ENCODE assay signal across 10 cellular contexts in the genomic region with DNA sequence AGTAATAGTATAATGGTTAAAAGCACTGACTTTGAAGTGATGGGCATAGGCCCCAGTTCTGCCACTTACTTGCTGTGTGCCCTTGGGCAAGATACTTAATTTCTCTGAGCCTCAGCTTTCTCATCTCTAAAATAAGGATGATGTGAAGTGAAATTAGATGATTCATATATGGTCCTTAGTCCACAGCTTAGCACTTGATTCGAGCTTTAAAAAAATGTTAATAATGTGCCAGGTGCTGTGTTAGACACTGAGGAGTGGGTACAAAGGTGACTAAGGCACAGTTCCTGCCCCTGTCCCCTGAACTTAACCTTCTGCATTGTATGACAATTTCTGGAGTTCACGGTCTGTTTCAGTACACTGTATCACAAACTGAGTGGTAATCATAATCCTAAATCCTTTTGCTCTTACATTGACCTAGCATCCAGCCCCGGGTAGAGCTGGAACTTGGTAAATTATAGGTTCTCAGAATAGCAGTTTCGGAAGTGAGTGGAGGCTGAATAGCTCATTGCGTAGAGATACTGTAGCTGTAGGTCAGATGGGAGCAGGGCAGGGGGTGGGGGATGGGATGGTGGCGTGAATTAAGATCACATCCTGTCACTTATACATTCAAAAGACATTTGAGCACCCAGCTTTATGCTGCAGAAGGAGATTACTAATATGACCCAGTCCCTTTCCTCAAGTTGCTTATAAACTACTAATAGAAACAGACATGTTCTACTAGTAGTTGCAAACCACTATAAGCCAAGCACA. TPM values are rescaled to one million over a fixed set of nuclear protein-coding genes. Genes with fewer than 3 reads are reported as not detected.
DNase-seq lines count a peak whose midpoint lies in the region; ATAC-seq and TF ChIP-seq lines count a peak whose summit lies in the region.
"Had no signal": no experiment of that assay in that cellular context is flagged by ENCODE, and none has a peak within 500 bp of the region (broad histone marks: within the 10 kb centered on the region; RNA-seq: fewer than 3 reads in every experiment).

No MANE protein-coding gene starts in this region.

- H3K9me3 Mint-ChIP-seq in CD8-positive, alpha-beta memory T cell = peaks cover 0 to 1% (median 0%) of the 10 kb centered on the region in 5 donors
- H3K9me3 Mint-ChIP-seq in natural killer cell = no peaks in the 10 kb centered on the region

- CTCF ChIA-PET in CD8-positive, alpha-beta memory T cell (lab: Charles Lee) = interaction anchor here (0.9 to 3.0 kb wide), 4 partner anchors 10 to 225 kb away, joined by 3 to 14 read pairs (median 10); partner anchors contain the start of genes C1orf50, ERMAP, P3H1 and SVBP

- peaks cover 34 to 42% (median 39%) of the 10 kb centered on the region in 3 donors for H3K4me1 Mint-ChIP-seq in CD8-positive, alpha-beta memory T cell
- peaks cover 17 to 32% of the 10 kb centered on the region in 2 donors for H3K4me1 Mint-ChIP-seq in natural killer cell

- H3K36me3 Mint-ChIP-seq in CD8-positive, alpha-beta memory T cell = peaks cover 12 to 42% (median 12%) of the 10 kb centered on the region in 3 donors
- H3K36me3 Mint-ChIP-seq in natural killer cell = no peaks in the 10 kb centered on the region

- H4K20me1 ChIP-seq in KMS-11 (ENCODE audit: insufficient read depth) = no peaks in the 10 kb centered on the region

- no peak overlapping the region for H3K9ac ChIP-seq in KMS-11
- H3K9ac ChIP-seq in adipocyte (ENCODE audit: low read length) = no peak overlapping the region

- no peaks in the 10 kb centered on the region for H3K27me3 Mint-ChIP-seq in CD8-positive, alpha-beta memory T cell
- no peaks in the 10 kb centered on the region for H3K27me3 Mint-ChIP-seq in natural killer cell (ENCODE audit: low read depth in 2 of 2)

- ATAC-seq in natural killer cell (no peak), HG03097 (IDR thresholded peaks at IDR 0.05; ENCODE audit: low FRiP score, unreplicated experiment) (no peak)

- H3K27ac ChIP-seq in CD8-positive, alpha-beta memory T cell (ENCODE audit: low read depth, low read length) = no peak overlapping the region
- no peak overlapping the region for H3K27ac ChIP-seq in KMS-11

- H3K4me1 ChIP-seq in CD8-positive, alpha-beta memory T cell (ENCODE audit: insufficient read depth, low read length) = peaks cover 20% of the 10 kb centered on the region
- H3K4me1 ChIP-seq in KMS-11 (ENCODE audit: low read depth, poor library complexity, severe bottlenecking) (peaks cover 13% of the 10 kb centered on the region), adipocyte (ENCODE audit: control insufficient read depth, insufficient read depth, low read length) (peaks cover 38% of the 10 kb centered on the region)

- H3K27ac Mint-ChIP-seq in CD8-positive, alpha-beta memory T cell = peak overlapping the region in 7 of 8 donors; percentile 29 to 91 (median 88)
- H3K27ac Mint-ChIP-seq in natural killer cell = peak overlapping the region; percentile 52 to 91

- peak overlapping the region; percentile 93 for H3K4me3 ChIP-seq in CD8-positive, alpha-beta memory T cell (ENCODE audit: low read length)
- H3K4me3 ChIP-seq in KMS-11 (IDR thresholded peaks at IDR 0.05; ENCODE audit: insufficient read depth, low read depth, low read length) (no peak overlapping the region), adipocyte (ENCODE audit: low read length) (peak overlapping the region; percentile 89)

- H3K36me3 ChIP-seq in CD8-positive, alpha-beta memory T cell (ENCODE audit: insufficient read depth, low read length) = peaks cover 11% of the 10 kb centered on the region
- H3K36me3 ChIP-seq in KMS-11 (ENCODE audit: insufficient read depth) (no peaks in the 10 kb centered on the region), adipocyte (ENCODE audit: control insufficient read depth, insufficient read depth, low read length, severe bottlenecking) (peaks cover 29% of the 10 kb centered on the region)

- no peak overlapping the region for H2AFZ ChIP-seq in KMS-11 (ENCODE audit: low read depth)

- no peak for TF ChIP-seq CTCF in KMS-11 (conservative IDR thresholded peaks at IDR 0.05; ENCODE audit: low read depth, low read length)
- TF ChIP-seq CTCF in natural killer cell (IDR thresholded peaks at IDR 0.05) = no peak

- peak overlapping the region; percentile 71; the same call in 1 of the 2 replicates for H3K4me2 ChIP-seq in KMS-11

- H3K4me3 Mint-ChIP-seq in CD8-positive, alpha-beta memory T cell = peak overlapping the region; percentile 91 to 98 (median 96)
- H3K4me3 Mint-ChIP-seq in natural killer cell = peak overlapping the region; percentile 92

- DNase-seq in CD8-positive, alpha-beta memory T cell = no peak
- DNase-seq in adipocyte (ENCODE audit: low read depth) (no peak), natural killer cell (no peak), NCI-H446 (lab: John Stamatoyannopoulos, UW) (no peak), anterior cingulate cortex (lab: John Stamatoyannopoulos, UW) (no peak), middle frontal gyrus (ENCODE audit: extremely low spot score, low spot score) (no peak)
- DNase-seq: activated gamma-delta T cell had no signal

- peaks cover 8% of the 10 kb centered on the region; the same call in 1 of the 2 replicates for H3K79me2 ChIP-seq in KMS-11 (ENCODE audit: insufficient read depth, low read depth)

- no peaks in the 10 kb centered on the region for H3K9me3 ChIP-seq in CD8-positive, alpha-beta memory T cell (ENCODE audit: low read length)
- peaks cover 10% of the 10 kb centered on the region for H3K9me3 ChIP-seq in adipocyte (ENCODE audit: control insufficient read depth, low read length)
- H3K9me3 ChIP-seq: vagina had no signal

- intact Hi-C loops in natural killer cell (cut with micrococcal nuclease) = no loop called here

- POLR2A ChIA-PET in CD8-positive, alpha-beta memory T cell (lab: Charles Lee) = interaction anchor here (2.0 kb wide), 1 partner anchor 32 kb away, joined by 7 read pairs; the partner anchor contains the start of gene ERMAP

- H3K27me3 ChIP-seq in CD8-positive, alpha-beta memory T cell (ENCODE audit: insufficient read depth, low read length, poor library complexity, severe bottlenecking) = no peaks in the 10 kb centered on the region
- no peaks in the 10 kb centered on the region for H3K27me3 ChIP-seq in KMS-11 (ENCODE audit: insufficient read depth, low read depth)
- no peaks in the 10 kb centered on the region for H3K27me3 ChIP-seq in adipocyte (replicated peaks; ENCODE audit: control insufficient read depth, insufficient read depth, low read length)
- H3K27me3 ChIP-seq: vagina had no signal

RNA-seq across cellular contexts. Expression of gene ZNF691, which starts 1.5 kb away (rescaled TPM):
- 10 to 100 TPM; 10.8 TPM for total RNA-seq in CD8-positive, alpha-beta memory T cell
- 9.5 TPM for polyA plus RNA-seq in CD8-positive, alpha-beta memory T cell
- total RNA-seq in natural killer cell = 1 to 10 TPM; 2.8 to 5.7 (median 5.2) TPM

RNA-seq across cellular contexts. Expression of gene SVBP, which starts 30.7 kb away (rescaled TPM):
- total RNA-seq in CD8-positive, alpha-beta memory T cell = 10 to 100 TPM; 12.6 to 16.4 TPM
- 38.4 TPM for polyA plus RNA-seq in CD8-positive, alpha-beta memory T cell
- 10 to 100 TPM; 13.8 to 16.1 (median 15.2) TPM for total RNA-seq in natural killer cell

RNA-seq across cellular contexts. Expression of gene ERMAP, which starts 31.0 kb away (rescaled TPM):
- total RNA-seq in CD8-positive, alpha-beta memory T cell = 1 to 10 TPM; 3.5 to 3.6 TPM
- 3.1 TPM for polyA plus RNA-seq in CD8-positive, alpha-beta memory T cell
- total RNA-seq in natural killer cell = 1 to 10 TPM; 7.0 to 7.5 (median 7.5) TPM
